8 cellular contexts compared by ENCODE assay signal in the genomic region with DNA sequence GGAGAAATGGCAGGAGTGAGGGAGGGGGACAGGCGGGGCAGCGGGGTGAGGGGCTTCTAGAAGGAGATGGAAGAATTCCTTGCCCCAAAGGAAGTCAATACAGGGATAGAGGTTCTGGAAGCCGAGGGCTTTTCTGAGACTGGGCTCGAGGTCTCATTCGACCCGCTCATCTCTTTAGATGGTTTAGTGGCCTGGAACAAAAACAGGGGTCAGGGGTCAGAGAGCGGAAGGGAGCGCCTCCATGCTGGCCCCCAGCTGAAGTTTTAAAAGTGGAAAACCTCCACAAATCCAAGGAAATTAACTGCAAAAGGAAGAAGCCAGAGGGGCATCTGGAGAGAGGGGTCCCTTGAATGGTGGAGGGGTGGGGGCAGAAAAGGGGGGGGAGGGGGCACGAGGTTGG.
"Had no signal": no experiment of that assay in that cellular context is flagged by ENCODE, and none has a peak within 500 bp of the region (broad histone marks: within the 10 kb centered on the region; RNA-seq: fewer than 3 reads in every experiment).

No MANE protein-coding gene starts in this region.

- H3K4me1 Mint-ChIP-seq: IgD-negative memory B cell had no signal

- H3K9me3 Mint-ChIP-seq: H9, IgD-negative memory B cell had no signal

- FAIRE-seq: H1, H54, HepG2 had no signal

- DNase-seq: GM23248, H9, HCEC 1CT had no signal

- H3K9ac ChIP-seq: GM23248 had no signal

- H3K4me3 ChIP-seq: GM23248 had no signal

- H3K27ac Mint-ChIP-seq: IgD-negative memory B cell had no signal

- H2AFZ ChIP-seq: GM23248 had no signal

- H3K4me3 Mint-ChIP-seq: IgD-negative memory B cell had no signal

- H3K27ac ChIP-seq: GM23248, HL-60 had no signal
